8 cellular contexts compared by ENCODE assay signal in the genomic region with DNA sequence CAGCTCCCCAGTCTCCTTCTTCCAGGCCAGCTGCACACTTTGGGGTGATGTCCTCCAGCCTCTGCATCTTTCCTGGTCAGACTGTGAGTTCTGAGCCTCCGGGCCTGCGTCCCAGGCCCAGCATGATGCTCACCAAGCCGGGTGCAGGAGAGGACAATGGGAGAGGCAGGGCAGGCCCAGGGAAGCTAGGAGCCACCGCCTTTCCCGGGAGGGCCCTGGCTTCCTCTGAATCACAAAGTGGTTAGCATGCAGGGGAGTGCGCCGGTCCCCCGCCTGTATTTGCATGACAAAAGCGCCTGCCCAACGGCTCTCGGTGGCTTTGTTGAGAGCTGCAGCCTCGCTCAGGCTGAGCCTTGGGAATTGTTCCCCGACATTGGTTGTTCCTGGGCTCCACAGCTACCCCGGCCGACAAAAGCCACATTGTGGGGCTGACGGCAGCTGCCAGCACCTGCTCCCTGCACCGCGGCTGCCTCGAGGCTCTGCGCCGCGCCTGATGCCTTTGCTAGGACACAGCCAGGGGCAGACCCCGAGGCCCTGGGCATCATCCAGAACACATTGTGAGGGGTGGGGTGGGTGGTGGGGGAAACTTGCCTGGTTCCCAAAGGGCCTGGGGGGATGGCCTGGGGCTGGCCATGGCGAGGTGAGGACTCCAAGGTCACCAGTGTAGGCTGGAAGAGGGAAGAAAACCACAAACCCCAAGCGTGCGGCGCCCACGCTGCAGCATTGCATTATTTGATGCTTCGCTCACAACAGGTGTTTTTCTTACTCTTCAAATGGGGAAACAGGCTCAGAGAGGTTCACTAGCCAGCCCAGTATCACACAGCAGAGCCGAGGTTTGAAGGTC. TPM values are rescaled to one million over a fixed set of nuclear protein-coding genes. Genes with fewer than 3 reads are reported as not detected.
DNase-seq lines count a peak whose midpoint lies in the region; ATAC-seq and TF ChIP-seq lines count a peak whose summit lies in the region.

No MANE protein-coding gene starts in this region.

- no peak for ATAC-seq in HG03097 (IDR thresholded peaks at IDR 0.05; ENCODE audit: low FRiP score, unreplicated experiment)
- ATAC-seq in GM21717 (IDR thresholded peaks at IDR 0.05; ENCODE audit: unreplicated experiment) = no peak

- intact Hi-C loops in dorsolateral prefrontal cortex (cut with DNase I) = loop anchor here (1.0 kb wide), 3 partner anchors 19 to 26 kb away; a partner anchor contains a TSS
- intact Hi-C loops in CD4-positive, alpha-beta memory T cell (cut with micrococcal nuclease) = no loop called here

- H2BK15ac ChIP-seq in mesenchymal stem cell (ENCODE audit: low read depth, poor library complexity, severe bottlenecking) = no peak overlapping the region

- H3K9ac ChIP-seq in mesenchymal stem cell (ENCODE audit: low read length) = no peak overlapping the region

- peaks cover 18 to 39% (median 28%) of the 10 kb centered on the region in 4 donors for H3K4me1 Mint-ChIP-seq in CD4-positive, alpha-beta memory T cell

- H3K9me3 ChIP-seq in mesenchymal stem cell (ENCODE audit: control insufficient read depth, low read length) = no peaks in the 10 kb centered on the region
- no peaks in the 10 kb centered on the region for H3K9me3 ChIP-seq in CD4-positive, alpha-beta memory T cell (ENCODE audit: control insufficient read depth in 1 of 2, low read length in 2 of 2)

- no peak overlapping the region for H3K27ac Mint-ChIP-seq in CD4-positive, alpha-beta memory T cell

- H3K4me3 Mint-ChIP-seq in CD4-positive, alpha-beta memory T cell = no peak overlapping the region

- 24% methylated on average over 30 of the region's 30 CpGs for WGBS in mesenchymal stem cell

- H2AFZ ChIP-seq in mesenchymal stem cell (ENCODE audit: low read depth, low read length) = no peak overlapping the region

- H3K18ac ChIP-seq in mesenchymal stem cell (ENCODE audit: low read depth in 1 of 2, low read length in 2 of 2) = no peak overlapping the region

- no peaks in the 10 kb centered on the region for H3K79me1 ChIP-seq in mesenchymal stem cell (replicated peaks; ENCODE audit: low read length, poor library complexity, severe bottlenecking)

- POLR2A ChIA-PET in CD4-positive, alpha-beta memory T cell (lab: Charles Lee; ENCODE audit: partially characterized antibody) = interaction anchor here (1.0 to 1.3 kb wide), 2 partner anchors 40 kb away, joined by 3 read pairs; no protein-coding TSS in a partner anchor

- no peak overlapping the region for H3K4me2 ChIP-seq in mesenchymal stem cell (ENCODE audit: low read length, poor library complexity, severe bottlenecking)

- no peak overlapping the region for H2BK5ac ChIP-seq in mesenchymal stem cell (ENCODE audit: low read depth, low read length, poor library complexity, severe bottlenecking)

- H3K4me3 ChIP-seq in dorsolateral prefrontal cortex (peak overlapping the region in 17 of 59 donors; percentile 5 to 44 (median 23)), mesenchymal stem cell (ENCODE audit: insufficient read depth in 1 of 2, low read depth in 1 of 2, low read length in 2 of 2) (no peak overlapping the region)
- H3K4me3 ChIP-seq in CD4-positive, alpha-beta memory T cell (ENCODE audit: low read length in 2 of 2) = no peak overlapping the region

- H3K27ac ChIP-seq in dorsolateral prefrontal cortex (peak overlapping the region; percentile 60 to 99 (median 94)), mesenchymal stem cell (ENCODE audit: low read length, poor library complexity, severe bottlenecking) (no peak overlapping the region)
- no peak overlapping the region for H3K27ac ChIP-seq in CD4-positive, alpha-beta memory T cell (ENCODE audit: low read depth, low read length)

- H4K8ac ChIP-seq in mesenchymal stem cell (ENCODE audit: low read length) = peak overlapping the region; percentile 14

- H3K36me3 ChIP-seq in mesenchymal stem cell (ENCODE audit: control insufficient read depth in 1 of 2, insufficient read depth in 2 of 2, low read depth in 1 of 2, low read length in 2 of 2) = no peaks in the 10 kb centered on the region
- no peaks in the 10 kb centered on the region for H3K36me3 ChIP-seq in CD4-positive, alpha-beta memory T cell (ENCODE audit: insufficient read depth, low read length)

- H3K27me3 Mint-ChIP-seq in CD4-positive, alpha-beta memory T cell = peaks cover 0 to 7% of the 10 kb centered on the region in 2 donors

- no peaks in the 10 kb centered on the region for H3K36me3 Mint-ChIP-seq in CD4-positive, alpha-beta memory T cell

- H3K9me3 Mint-ChIP-seq in CD4-positive, alpha-beta memory T cell = no peaks in the 10 kb centered on the region

- TF ChIP-seq CTCF in dorsolateral prefrontal cortex (IDR thresholded peaks at IDR 0.05 in 54 of 56, conservative IDR thresholded peaks at IDR 0.05 in 2 of 56; ENCODE audit: low read depth in 1 of 56, partially characterized antibody in 56 of 56) (peak in 20 of 56 donors; percentile 10 to 42 (median 24)), GM20000 (IDR thresholded peaks at IDR 0.05; ENCODE audit: extremely low read depth, missing control alignments) (no peak)

- peaks cover 5% of the 10 kb centered on the region for H3K4me1 ChIP-seq in mesenchymal stem cell (ENCODE audit: control insufficient read depth, insufficient read depth, low read depth, low read length)
- H3K4me1 ChIP-seq in CD4-positive, alpha-beta memory T cell (ENCODE audit: insufficient read depth, low read length) = peaks cover 16% of the 10 kb centered on the region

- DNase-seq in COR-L47 (lab: John Stamatoyannopoulos, UW) (peak; percentile 96), NCI-H2081 (lab: John Stamatoyannopoulos, UW) (peak; percentile 94 to 96), dorsolateral prefrontal cortex (peak; percentile 53 to 98 (median 94)), mesenchymal stem cell (no peak), GM20000 (ENCODE audit: low spot score) (no peak)
- no peak for DNase-seq in CD4-positive, alpha-beta memory T cell

- H3K27me3 ChIP-seq in dorsolateral prefrontal cortex (no peaks in the 10 kb centered on the region), mesenchymal stem cell (ENCODE audit: control insufficient read depth in 1 of 2, insufficient read depth in 1 of 2, low read length in 2 of 2) (peaks cover 37 to 67% of the 10 kb centered on the region in 2 experiments)
- no peaks in the 10 kb centered on the region for H3K27me3 ChIP-seq in CD4-positive, alpha-beta memory T cell (ENCODE audit: insufficient read depth, low read length)

- H2BK120ac ChIP-seq in mesenchymal stem cell (ENCODE audit: low read depth, low read length) = no peak overlapping the region

- H3K4ac ChIP-seq in mesenchymal stem cell (ENCODE audit: low read depth in 1 of 2, low read length in 2 of 2) = no peak overlapping the region

- H3K23ac ChIP-seq in mesenchymal stem cell (ENCODE audit: low read length in 2 of 2) = no peak overlapping the region

- no peak overlapping the region for H4K91ac ChIP-seq in mesenchymal stem cell (ENCODE audit: low read length)

- no peak overlapping the region for H2AK5ac ChIP-seq in mesenchymal stem cell (ENCODE audit: low read length, severe bottlenecking)

- no peak overlapping the region for H3K14ac ChIP-seq in mesenchymal stem cell (ENCODE audit: low read length in 2 of 2)

- no peak overlapping the region for H2BK12ac ChIP-seq in mesenchymal stem cell (ENCODE audit: low read length in 2 of 2)

- CTCF ChIA-PET in CD4-positive, alpha-beta memory T cell (lab: Charles Lee; ENCODE audit: partially characterized antibody) = no interaction called here

RNA-seq across cellular contexts. Expression of a gene that starts 20.0 kb away (rescaled TPM):
- 100 to 1,000 TPM in 101 of 120 experiments, 10 to 100 TPM in 19; 73.4 to 179 (median 116) TPM for total RNA-seq in dorsolateral prefrontal cortex
- 93.2 TPM for polyA plus RNA-seq in mesenchymal stem cell (2013, experiment 1 of 2)
- 91.8 TPM for polyA plus RNA-seq in mesenchymal stem cell (2013, experiment 2 of 2)
- total RNA-seq in CD4-positive, alpha-beta memory T cell = 100 to 1,000 TPM; 197 to 202 TPM
- polyA plus RNA-seq in CD4-positive, alpha-beta memory T cell = 10 to 100 TPM; 22.0 to 82.2 TPM

Comparison
In these comparisons a context has a peak if more than half of its experiments do, and no peak if none do; other contexts are left out.
1. DNase-seq: peak in COR-L47 (single experiment), NCI-H2081 (2 of 2) and dorsolateral prefrontal cortex (10 of 10); none in mesenchymal stem cell (single experiment), CD4-positive, alpha-beta memory T cell (0 of 5) and GM20000 (single experiment).
2. H3K27ac ChIP-seq: peak in dorsolateral prefrontal cortex (59 of 59); none in mesenchymal stem cell (single experiment) and CD4-positive, alpha-beta memory T cell (single experiment).